ENCODE assay signal across 26 cellular contexts in genomic region chr10:130377986-130378545, GRCh38.
"Had no signal": no experiment of that assay in that cellular context is flagged by ENCODE, and none has a peak within 500 bp of the region (broad histone marks: within the 10 kb centered on the region; RNA-seq: fewer than 3 reads in every experiment).

No MANE protein-coding gene starts in this region.

- H3K36me3 ChIP-seq: adrenal gland, ascending aorta, brain microvascular endothelial cell, esophagus muscularis mucosa, gastrocnemius medialis, neural progenitor cell, tibial artery had no signal

- H3K4me3 Mint-ChIP-seq: activated CD4-positive, alpha-beta T cell treated with anti-CD3 and anti-CD28 coated beads for 36 hours; activated naive CD8-positive, alpha-beta T cell; activated T-cell treated with anti-CD3 and anti-CD28 coated beads, Interleukin-2, amount 50 U/mL, for 24 hours; activated T-helper 17 cell treated with anti-CD3 and anti-CD28 coated beads, Interleukin-2, amount 50 U/mL, for 72 hours; central memory CD8-positive, alpha-beta T cell; memory B cell; neural progenitor cell; stimulated activated naive CD8-positive, alpha-beta T cell treated with anti-CD3 and anti-CD28 coated beads, Interleukin-15, amount 100 ng/mL, for 72 hours; T-helper 1 cell treated with Interleukin-12 subunit alpha and Interleukin-12 subunit beta and Interleukin-4 antibody, amounts not matched to agents 30 μg/mL and 1 μg/mL, for 36 hours; WTC11 had no signal

- H3K36me3 Mint-ChIP-seq: activated naive CD8-positive, alpha-beta T cell; memory B cell; neural progenitor cell had no signal

- H3K27me3 Mint-ChIP-seq: central memory CD8-positive, alpha-beta T cell had no signal

- H3K27ac ChIP-seq: adrenal gland, ascending aorta, brain microvascular endothelial cell, esophagus muscularis mucosa, gastrocnemius medialis, neural progenitor cell, tibial artery had no signal

- ATAC-seq: activated CD4-positive, alpha-beta T cell treated with anti-CD3 and anti-CD28 coated beads for 36 hours; activated T-helper 17 cell treated with anti-CD3 and anti-CD28 coated beads, Interleukin-2, amount 50 U/mL, for 72 hours; gastrocnemius medialis; mucosa of descending colon; stimulated activated naive CD8-positive, alpha-beta T cell treated with anti-CD3 and anti-CD28 coated beads, Interleukin-15, amount 100 ng/mL, for 72 hours; WTC11 had no signal

- H2AFZ ChIP-seq: neural progenitor cell had no signal

- H3K4me1 ChIP-seq: adrenal gland, ascending aorta, esophagus muscularis mucosa, gastrocnemius medialis, tibial artery had no signal

- H3K9me3 ChIP-seq: adrenal gland, gastrocnemius medialis had no signal

- H3K4me2 ChIP-seq: neural progenitor cell had no signal

- H3K9ac ChIP-seq: neural progenitor cell had no signal

- H3K27me3 ChIP-seq: adrenal gland, ascending aorta, brain microvascular endothelial cell, gastrocnemius medialis, neural progenitor cell, tibial artery had no signal

- DNase-seq: activated CD4-positive, alpha-beta T cell treated with anti-CD3 and anti-CD28 coated beads for 36 hours; activated CD4-positive, alpha-beta T cell treated with anti-CD3 and anti-CD28 coated beads, Interleukin-2, amount 50 U/mL, for 4 hours; activated CD8-positive, alpha-beta memory T cell treated with anti-CD3 and anti-CD28 coated beads for 24 hours; activated CD8-positive, alpha-beta memory T cell treated with anti-CD3 and anti-CD28 coated beads, Interleukin-2, amount 50 U/mL, for 4 hours; activated T-cell treated with anti-CD3 and anti-CD28 coated beads, Interleukin-2, amount 50 U/mL, for 24 hours; adrenal gland; brain microvascular endothelial cell; gastrocnemius medialis; hippocampal formation; mucosa of descending colon; retina; stimulated activated CD4-positive, alpha-beta T cell treated with anti-CD3 and anti-CD28 coated beads, Interleukin-12 subunit alpha, Interleukin-12 subunit beta, amount 100 ng/mL, for 4 hours; stimulated activated CD4-positive, alpha-beta T cell treated with anti-CD3 and anti-CD28 coated beads, Interleukin-4, amount 100 ng/mL, for 4 hours; stimulated activated naive CD8-positive, alpha-beta T cell treated with anti-CD3 and anti-CD28 coated beads, Interleukin-15, amount 100 ng/mL, for 72 hours; T1000 had no signal

- H3K27ac Mint-ChIP-seq: activated CD4-positive, alpha-beta T cell treated with anti-CD3 and anti-CD28 coated beads for 36 hours; activated naive CD8-positive, alpha-beta T cell; activated T-cell treated with anti-CD3 and anti-CD28 coated beads, Interleukin-2, amount 50 U/mL, for 24 hours; activated T-helper 17 cell treated with anti-CD3 and anti-CD28 coated beads, Interleukin-2, amount 50 U/mL, for 72 hours; memory B cell; neural progenitor cell; progenitor cell of endocrine pancreas; T-helper 1 cell treated with Interleukin-12 subunit alpha and Interleukin-12 subunit beta and Interleukin-4 antibody, amounts not matched to agents 30 μg/mL and 1 μg/mL, for 36 hours; WTC11 had no signal

- H3K9me3 Mint-ChIP-seq: activated T-cell treated with anti-CD3 and anti-CD28 coated beads, Interleukin-2, amount 50 U/mL, for 24 hours; activated T-helper 17 cell treated with anti-CD3 and anti-CD28 coated beads, Interleukin-2, amount 50 U/mL, for 72 hours; central memory CD8-positive, alpha-beta T cell; memory B cell; T-helper 1 cell treated with Interleukin-12 subunit alpha and Interleukin-12 subunit beta and Interleukin-4 antibody, amounts not matched to agents 30 μg/mL and 1 μg/mL, for 36 hours had no signal

- H3K4me1 Mint-ChIP-seq: activated CD4-positive, alpha-beta T cell treated with anti-CD3 and anti-CD28 coated beads for 36 hours; activated T-helper 17 cell treated with anti-CD3 and anti-CD28 coated beads, Interleukin-2, amount 50 U/mL, for 72 hours; central memory CD8-positive, alpha-beta T cell; memory B cell; stimulated activated naive CD8-positive, alpha-beta T cell treated with anti-CD3 and anti-CD28 coated beads, Interleukin-15, amount 100 ng/mL, for 72 hours; WTC11 had no signal

- H3K4me3 ChIP-seq: adrenal gland, ascending aorta, esophagus muscularis mucosa, gastrocnemius medialis, mucosa of descending colon, neural progenitor cell, tibial artery had no signal
